ENCODE assay signal across 12 cellular contexts in the genomic region with DNA sequence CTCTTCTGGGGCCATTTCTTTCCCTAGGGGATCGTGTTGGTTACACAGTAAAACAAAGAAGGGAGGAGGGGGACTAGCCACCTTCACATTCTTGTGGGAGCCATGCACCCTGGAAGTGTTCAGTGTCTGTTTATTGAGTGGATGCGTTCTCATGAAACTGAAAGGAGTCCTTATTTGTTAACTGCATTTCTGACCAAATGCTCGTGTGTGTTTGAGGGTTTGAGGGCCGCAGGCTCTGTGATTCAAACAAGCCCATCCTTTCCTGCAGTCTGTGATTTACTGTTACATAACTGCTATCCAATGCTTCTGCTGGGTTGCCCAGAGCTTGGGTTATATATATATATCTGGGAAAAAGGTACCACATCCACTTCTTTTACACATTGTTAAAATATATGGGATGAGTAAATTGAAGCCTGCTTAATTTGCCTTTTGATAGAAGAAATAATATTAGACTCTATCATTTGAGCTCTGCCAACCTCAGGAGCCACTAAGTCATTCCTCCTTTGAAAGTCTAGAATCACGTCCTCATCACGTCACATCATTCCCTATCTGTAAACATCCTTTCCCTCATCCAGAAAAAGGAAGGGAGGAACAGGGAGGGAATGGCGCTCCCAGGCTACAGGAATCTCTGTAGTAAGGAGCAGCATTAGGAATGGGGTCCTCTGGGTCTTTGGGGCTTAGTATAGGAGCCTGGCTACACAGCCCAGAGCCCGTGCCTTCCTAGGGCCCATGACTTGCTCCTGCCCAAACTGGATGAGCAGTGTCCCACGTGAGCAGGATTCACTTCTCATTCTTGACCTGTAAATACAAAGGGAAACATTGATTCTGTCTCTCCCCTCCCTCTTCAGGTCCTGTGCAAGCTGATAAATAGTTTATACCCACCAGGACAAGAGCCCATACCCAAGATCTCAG. TPM values are rescaled to one million over a fixed set of nuclear protein-coding genes. Genes with fewer than 3 reads are reported as not detected.
DNase-seq lines count a peak whose midpoint lies in the region; ATAC-seq and TF ChIP-seq lines count a peak whose summit lies in the region.
"Had no signal": no experiment of that assay in that cellular context is flagged by ENCODE, and none has a peak within 500 bp of the region (broad histone marks: within the 10 kb centered on the region; RNA-seq: fewer than 3 reads in every experiment).

No MANE protein-coding gene starts in this region.

- CTCF ChIA-PET in activated CD8-positive, alpha-beta T cell treated with anti-CD3 and anti-CD28 coated beads for 36 hours (lab: Charles Lee) = interaction anchor here (0.7 to 21.1 kb wide), 4 partner anchors 11 to 43 kb away, joined by 3 to 477 read pairs (median 13); no protein-coding TSS in a partner anchor
- CTCF ChIA-PET in activated CD8-positive, alpha-beta T cell treated with anti-CD3 and anti-CD28 coated beads, Interleukin-2, amount 10 ng/mL, durations not matched to agents 7 days and 5 days (lab: Charles Lee) = interaction anchor here (0.9 to 20.7 kb wide), 6 partner anchors 9 to 44 kb away, joined by 3 to 351 read pairs (median 6); no protein-coding TSS in a partner anchor

- peak overlapping the region; percentile 5 for H3K18ac ChIP-seq in neuronal stem cell (ENCODE audit: low read length)

- H3K4me3 Mint-ChIP-seq in activated CD8-positive, alpha-beta T cell treated with anti-CD3 and anti-CD28 coated beads for 36 hours = peak overlapping the region; percentile 61
- no peak overlapping the region for H3K4me3 Mint-ChIP-seq in activated CD8-positive, alpha-beta T cell treated with anti-CD3 and anti-CD28 coated beads, Interleukin-2, amount 10 ng/mL, durations not matched to agents 7 days and 5 days

- WGBS in neuronal stem cell (ENCODE audit: extremely low coverage in 2 of 2, insufficient read length in 2 of 2, insufficient replicate concordance in 1 of 2), 2 donors = no CpG with 5 or more reads among the region's 9 CpGs

- H3K27me3 ChIP-seq in neuronal stem cell (ENCODE audit: control insufficient read depth in 3 of 3, insufficient read depth in 3 of 3, low read depth in 1 of 3, low read length in 3 of 3) = no peaks in the 10 kb centered on the region

- H3K4me1 ChIP-seq in neuronal stem cell (ENCODE audit: control insufficient read depth in 2 of 2, insufficient read depth in 1 of 2, low read depth in 1 of 2, low read length in 2 of 2) = peaks cover 31 to 52% of the 10 kb centered on the region in 2 donors

- no peak overlapping the region for H2BK15ac ChIP-seq in neuronal stem cell (ENCODE audit: low read length)

- no peak for ATAC-seq in activated CD8-positive, alpha-beta T cell treated with anti-CD3 and anti-CD28 coated beads for 36 hours
- ATAC-seq in activated CD8-positive, alpha-beta T cell treated with anti-CD3 and anti-CD28 coated beads, Interleukin-2, amount 10 ng/mL, durations not matched to agents 7 days and 5 days = no peak
- no peak for ATAC-seq in GM21717 (IDR thresholded peaks at IDR 0.05; ENCODE audit: unreplicated experiment)
- no peak for ATAC-seq in HG03108 (IDR thresholded peaks at IDR 0.05; ENCODE audit: unreplicated experiment)
- ATAC-seq: effector memory CD8-positive, alpha-beta T cell had no signal

- H2BK5ac ChIP-seq in neuronal stem cell (ENCODE audit: low read length) = peak overlapping the region; percentile 84

- no peak overlapping the region for H2BK120ac ChIP-seq in neuronal stem cell (ENCODE audit: low read depth, low read length)

- no peak overlapping the region for H3K23ac ChIP-seq in neuronal stem cell (ENCODE audit: low read depth, low read length, poor library complexity)

- H3K4me3 ChIP-seq in neuronal stem cell (ENCODE audit: low read length in 2 of 2) = peak overlapping the region; percentile 89 to 97

- H3K27ac ChIP-seq in epithelial cell of prostate (peak overlapping the region; percentile 4), neuronal stem cell (replicated peaks; ENCODE audit: low read length) (peak overlapping the region; percentile 100)

- no peaks in the 10 kb centered on the region for H3K27me3 Mint-ChIP-seq in activated CD8-positive, alpha-beta T cell treated with anti-CD3 and anti-CD28 coated beads for 36 hours
- H3K27me3 Mint-ChIP-seq in activated CD8-positive, alpha-beta T cell treated with anti-CD3 and anti-CD28 coated beads, Interleukin-2, amount 10 ng/mL, durations not matched to agents 7 days and 5 days (ENCODE audit: low read depth) = no peaks in the 10 kb centered on the region
- H3K27me3 Mint-ChIP-seq: CD4-positive, CD25-positive, alpha-beta regulatory T cell; effector memory CD8-positive, alpha-beta T cell had no signal

- H3K36me3 ChIP-seq in neuronal stem cell (replicated peaks in 1 of 2; ENCODE audit: control insufficient read depth in 2 of 2, insufficient read depth in 2 of 2, low read length in 2 of 2) = peaks cover 9 to 55% of the 10 kb centered on the region in 2 donors

- H3K4me1 Mint-ChIP-seq in activated CD8-positive, alpha-beta T cell treated with anti-CD3 and anti-CD28 coated beads for 36 hours (ENCODE audit: low read depth) = peaks cover 48% of the 10 kb centered on the region
- peaks cover 37% of the 10 kb centered on the region for H3K4me1 Mint-ChIP-seq in activated CD8-positive, alpha-beta T cell treated with anti-CD3 and anti-CD28 coated beads, Interleukin-2, amount 10 ng/mL, durations not matched to agents 7 days and 5 days (ENCODE audit: low read depth)

- intact Hi-C loops in activated CD8-positive, alpha-beta T cell treated with anti-CD3 and anti-CD28 coated beads for 36 hours (cut with micrococcal nuclease) = no loop called here

- no peak for DNase-seq in activated CD8-positive, alpha-beta T cell treated with anti-CD3 and anti-CD28 coated beads for 36 hours
- DNase-seq in activated CD8-positive, alpha-beta T cell treated with anti-CD3 and anti-CD28 coated beads, Interleukin-2, amount 10 ng/mL, durations not matched to agents 7 days and 5 days = no peak
- DNase-seq in NCI-H2171 treated with DMSO at 0.1 percent for 48 hours (lab: John Stamatoyannopoulos, UW) = peak; percentile 67
- DNase-seq in epithelial cell of prostate (ENCODE audit: low read depth, low spot score) = no peak
- no peak for DNase-seq in neuronal stem cell (ENCODE audit: low spot score)
- DNase-seq in OCI-M2 (lab: John Stamatoyannopoulos, UW; ENCODE audit: unreplicated experiment) = no peak
- DNase-seq: CD4-positive, CD25-positive, alpha-beta regulatory T cell; effector memory CD8-positive, alpha-beta T cell; NCI-H446 treated with DMSO at 0.1 percent for 48 hours had no signal

- H3K9me3 ChIP-seq in neuronal stem cell (replicated peaks in 1 of 2; ENCODE audit: control insufficient read depth in 2 of 2, insufficient read depth in 1 of 2, low read depth in 1 of 2, low read length in 2 of 2) = no peaks in the 10 kb centered on the region

- peaks cover 6% of the 10 kb centered on the region for H3K79me1 ChIP-seq in neuronal stem cell (ENCODE audit: low read depth, low read length)

- no peak overlapping the region for H2AFZ ChIP-seq in neuronal stem cell (ENCODE audit: low read length)

- H2AK5ac ChIP-seq in neuronal stem cell (ENCODE audit: low read depth, low read length) = peak overlapping the region; percentile 47

- H3K4me2 ChIP-seq in neuronal stem cell (ENCODE audit: insufficient read depth, low read length, poor library complexity, severe bottlenecking) = peak overlapping the region; percentile 66

- no peak overlapping the region for H3K14ac ChIP-seq in neuronal stem cell (ENCODE audit: low read length)

- no peak overlapping the region for H3K4ac ChIP-seq in neuronal stem cell (ENCODE audit: low read length)

- no peak overlapping the region for H4K91ac ChIP-seq in neuronal stem cell (ENCODE audit: low read depth, low read length, poor library complexity)

- no peaks in the 10 kb centered on the region for H3K9me3 Mint-ChIP-seq in activated CD8-positive, alpha-beta T cell treated with anti-CD3 and anti-CD28 coated beads for 36 hours
- no peaks in the 10 kb centered on the region for H3K9me3 Mint-ChIP-seq in activated CD8-positive, alpha-beta T cell treated with anti-CD3 and anti-CD28 coated beads, Interleukin-2, amount 10 ng/mL, durations not matched to agents 7 days and 5 days (ENCODE audit: insufficient read depth)
- H3K9me3 Mint-ChIP-seq: effector memory CD8-positive, alpha-beta T cell had no signal

- peak overlapping the region; percentile 71 for H3K9ac ChIP-seq in neuronal stem cell (ENCODE audit: low read depth, low read length, poor library complexity)

- TF ChIP-seq CTCF in activated CD8-positive, alpha-beta T cell treated with anti-CD3 and anti-CD28 coated beads for 36 hours (IDR thresholded peaks at IDR 0.05) = no peak

- H4K8ac ChIP-seq in neuronal stem cell (ENCODE audit: low read depth, low read length) = no peak overlapping the region

- no peaks in the 10 kb centered on the region for H3K36me3 Mint-ChIP-seq in activated CD8-positive, alpha-beta T cell treated with anti-CD3 and anti-CD28 coated beads for 36 hours (ENCODE audit: low read depth)
- no peaks in the 10 kb centered on the region for H3K36me3 Mint-ChIP-seq in activated CD8-positive, alpha-beta T cell treated with anti-CD3 and anti-CD28 coated beads, Interleukin-2, amount 10 ng/mL, durations not matched to agents 7 days and 5 days (ENCODE audit: low read depth)

- H2BK12ac ChIP-seq in neuronal stem cell (ENCODE audit: low read length) = no peak overlapping the region

- no peak overlapping the region for H3K27ac Mint-ChIP-seq in activated CD8-positive, alpha-beta T cell treated with anti-CD3 and anti-CD28 coated beads for 36 hours
- no peak overlapping the region for H3K27ac Mint-ChIP-seq in activated CD8-positive, alpha-beta T cell treated with anti-CD3 and anti-CD28 coated beads, Interleukin-2, amount 10 ng/mL, durations not matched to agents 7 days and 5 days
- H3K27ac Mint-ChIP-seq: CD4-positive, CD25-positive, alpha-beta regulatory T cell; effector memory CD8-positive, alpha-beta T cell had no signal

- POLR2A ChIA-PET in activated CD8-positive, alpha-beta T cell treated with anti-CD3 and anti-CD28 coated beads for 36 hours (lab: Charles Lee) = interaction anchor here (0.8 to 1.5 kb wide), 3 partner anchors 13 to 132 kb away, joined by 4 to 5 read pairs (median 4); no protein-coding TSS in a partner anchor
- POLR2A ChIA-PET in activated CD8-positive, alpha-beta T cell treated with anti-CD3 and anti-CD28 coated beads, Interleukin-2, amount 10 ng/mL, durations not matched to agents 7 days and 5 days (lab: Charles Lee) = interaction anchor here (5.8 kb wide), 1 partner anchor 21 kb away, joined by 25 read pairs; a partner anchor contains a TSS

RNA-seq across cellular contexts. Expression of a gene that starts 1.5 kb away (rescaled TPM):
- total RNA-seq in activated CD8-positive, alpha-beta T cell treated with anti-CD3 and anti-CD28 coated beads for 36 hours = 1 to 10 TPM in 1 of 2 experiments, under 1 TPM in 1; 0.89 to 1.2 TPM
- not detected for total RNA-seq in activated CD8-positive, alpha-beta T cell treated with anti-CD3 and anti-CD28 coated beads, Interleukin-2, amount 10 ng/mL, durations not matched to agents 7 days and 5 days
- polyA plus RNA-seq in neuronal stem cell (2013, experiment 1 of 2) = 57.1 TPM
- polyA plus RNA-seq in neuronal stem cell (2013, experiment 2 of 2) = 53.3 TPM
- total RNA-seq: CD4-positive, CD25-positive, alpha-beta regulatory T cell; left lobe of liver had no signal
- polyA plus RNA-seq: CD4-positive, CD25-positive, alpha-beta regulatory T cell had no signal

RNA-seq across cellular contexts. Expression of a gene that starts 21.4 kb away (rescaled TPM):
- total RNA-seq in activated CD8-positive, alpha-beta T cell treated with anti-CD3 and anti-CD28 coated beads for 36 hours = 10 to 100 TPM; 59.4 to 66.5 TPM
- 10 to 100 TPM; 36.3 to 43.7 TPM for total RNA-seq in activated CD8-positive, alpha-beta T cell treated with anti-CD3 and anti-CD28 coated beads, Interleukin-2, amount 10 ng/mL, durations not matched to agents 7 days and 5 days
- 26.8 TPM for polyA plus RNA-seq in neuronal stem cell (2013, experiment 1 of 2)
- 26.8 TPM for polyA plus RNA-seq in neuronal stem cell (2013, experiment 2 of 2)

RNA-seq across cellular contexts. Expression of a gene that starts 34.4 kb away (rescaled TPM):
- total RNA-seq in activated CD8-positive, alpha-beta T cell treated with anti-CD3 and anti-CD28 coated beads for 36 hours = not detected
- total RNA-seq in activated CD8-positive, alpha-beta T cell treated with anti-CD3 and anti-CD28 coated beads, Interleukin-2, amount 10 ng/mL, durations not matched to agents 7 days and 5 days = not detected
- polyA plus RNA-seq in neuronal stem cell (2013, experiment 1 of 2) = 0.04 TPM
- 0.03 TPM for polyA plus RNA-seq in neuronal stem cell (2013, experiment 2 of 2)
- total RNA-seq: CD4-positive, CD25-positive, alpha-beta regulatory T cell; left lobe of liver had no signal
- polyA plus RNA-seq: CD4-positive, CD25-positive, alpha-beta regulatory T cell had no signal
